20 cellular contexts compared by ENCODE assay signal in genomic region chr16:780296-780695, GRCh38. TPM values are rescaled to one million over a fixed set of nuclear protein-coding genes. Genes with fewer than 3 reads are reported as not detected.
DNase-seq lines count a peak whose midpoint lies in the region; ATAC-seq, FAIRE-seq and TF ChIP-seq lines count a peak whose summit lies in the region.
"Had no signal": no experiment of that assay in that cellular context is flagged by ENCODE, and none has a peak within 500 bp of the region (broad histone marks: within the 10 kb centered on the region; RNA-seq: fewer than 3 reads in every experiment).

No MANE protein-coding gene starts in this region.

- no peaks in the 10 kb centered on the region for H3K79me2 ChIP-seq in HepG2 (ENCODE audit: insufficient read depth, low read length)

- H3K27me3 ChIP-seq in HepG2 (ENCODE audit: control insufficient read depth in 1 of 2, insufficient read depth in 2 of 2, low read length in 2 of 2) (peaks cover 13 to 65% of the 10 kb centered on the region in 2 experiments), right lobe of liver (no peaks in the 10 kb centered on the region)

- ATAC-seq in HepG2, result no peak
- no peak for ATAC-seq in right lobe of liver
- no peak for ATAC-seq in GM21360 (IDR thresholded peaks at IDR 0.05; ENCODE audit: unreplicated experiment)
- ATAC-seq: A549, HCT116 had no signal

- no peaks in the 10 kb centered on the region for H3K9me3 ChIP-seq in HepG2 (ENCODE audit: low read length)
- H3K9me3 ChIP-seq in right lobe of liver, result no peaks in the 10 kb centered on the region
- H3K9me3 ChIP-seq: A549, Caco-2 had no signal

- no peaks in the 10 kb centered on the region for H3K4me1 ChIP-seq in HepG2 (ENCODE audit: insufficient read depth, low read length)
- H3K4me1 ChIP-seq in right lobe of liver, result no peaks in the 10 kb centered on the region

- H2AFZ ChIP-seq in HepG2 (ENCODE audit: low read length), result no peak overlapping the region
- H2AFZ ChIP-seq: GM23248 had no signal

- TF ChIP-seq CTCF in HepG2 (CRISPR knock-in tag; IDR thresholded peaks at IDR 0.05) (no peak), right lobe of liver (IDR thresholded peaks at IDR 0.05) (no peak), nephron progenitor cell (IDR thresholded peaks at IDR 0.05) (no peak)

- H3K27ac Mint-ChIP-seq in nephron progenitor cell, result peak overlapping the region; percentile 69
- H3K27ac Mint-ChIP-seq: CD4-positive, alpha-beta T cell had no signal

- TF ChIP-seq RAD21 in HepG2 (CRISPR knock-in tag; IDR thresholded peaks at IDR 0.05), result no peak

- H4K20me1 ChIP-seq in HepG2 (ENCODE audit: insufficient read depth, low read length), result 0 out of 2 replicates have a peak, but pooled peaks cover 2% of the 10 kb centered on the region

- no peak overlapping the region for H3K4me3 ChIP-seq in HepG2 (replicated peaks in 1 of 3; ENCODE audit: insufficient read depth in 1 of 3, low read depth in 2 of 3, low read length in 3 of 3)
- H3K4me3 ChIP-seq in right lobe of liver, result no peak overlapping the region
- H3K4me3 ChIP-seq: A549, GM23248 had no signal

- intact Hi-C loops in HepG2 (cut with micrococcal nuclease; ENCODE audit: unreplicated experiment) (no loop called here), right lobe of liver (cut with DNase I) (loop anchor here in 1 of 2 donors (5.0 kb wide), 1 partner anchor 73 kb away; the partner anchor contains the start of gene FBXL16)

- TF ChIP-seq POLR2A in HepG2 (IDR thresholded peaks at IDR 0.05; ENCODE audit: insufficient read depth in 1 of 2, low read depth in 2 of 2, low read length in 2 of 2), result no peak
- TF ChIP-seq POLR2A in right lobe of liver (IDR thresholded peaks at IDR 0.05), result no peak

- no peak overlapping the region for H3K4me2 ChIP-seq in HepG2 (ENCODE audit: low read depth, low read length)
- H3K4me2 ChIP-seq: A549 had no signal

- no peak overlapping the region for H3K4me3 Mint-ChIP-seq in nephron progenitor cell
- H3K4me3 Mint-ChIP-seq: CD4-positive, alpha-beta T cell had no signal

- CTCF ChIA-PET in HepG2 (lab: Yijun Ruan, JAX; ENCODE audit: low intra/inter-chr PET ratio, low total read pairs), result no interaction called here

- TF ChIP-seq EP300 in HepG2 (IDR thresholded peaks at IDR 0.05; ENCODE audit: low read depth in 2 of 2, low read length in 2 of 2), result no peak
- no peak for TF ChIP-seq EP300 in HepG2 (CRISPR knock-in tag; IDR thresholded peaks at IDR 0.05; ENCODE audit: borderline replicate concordance)

- H3K36me3 Mint-ChIP-seq in nephron progenitor cell (ENCODE audit: low read depth), result no peaks in the 10 kb centered on the region

- FAIRE-seq in HepG2 (lab: Jason Lieb, UNC), result no peak
- FAIRE-seq: A549, D721Med, G401.6, GM12891, GM19239 had no signal

- DNase-seq in HepG2 (ENCODE audit: low spot score) (no peak), right lobe of liver (no peak), nephron progenitor cell (no peak), dedifferentiated amniotic fluid mesenchymal stem cell (ENCODE audit: extremely low spot score) (no peak), NCI-H1694 treated with DMSO at 0.1 percent for 48 hours (lab: John Stamatoyannopoulos, UW) (no peak)
- DNase-seq: AML-193; Caco-2; CD4-positive, alpha-beta T cell; GM23248; H7 had no signal

- H3K27ac ChIP-seq in HepG2 (ENCODE audit: extremely low read length, insufficient read depth, low read length) (no peak overlapping the region), right lobe of liver (no peak overlapping the region)
- H3K27ac ChIP-seq: 22Rv1, A549, C4-2B, GM23248 had no signal

- H3K9me3 Mint-ChIP-seq in nephron progenitor cell, result no peaks in the 10 kb centered on the region
- H3K9me3 Mint-ChIP-seq: CD4-positive, alpha-beta T cell had no signal

- in situ Hi-C loops in HepG2 (cut with HindIII; ENCODE audit: extremely low pct_ligation_motif_present, low pct_unique_long_range_greater_than_20kb), result no loop called here

- H3K9ac ChIP-seq in HepG2 (ENCODE audit: insufficient read depth, low read depth, low read length), result no peak overlapping the region
- H3K9ac ChIP-seq: GM23248 had no signal

- H3K27me3 Mint-ChIP-seq in nephron progenitor cell (ENCODE audit: low read depth, poor library complexity), result peaks cover 9% of the 10 kb centered on the region

- H3K36me3 ChIP-seq in HepG2 (replicated peaks in 1 of 2; ENCODE audit: control insufficient read depth in 1 of 2, insufficient read depth in 2 of 2, low read length in 2 of 2) (no peaks in the 10 kb centered on the region), right lobe of liver (no peaks in the 10 kb centered on the region)

- no TSS peak for BruUV-seq in HepG2 (replicated peaks; lab: Mats Ljungman, UMichigan)

- POLR2A ChIA-PET in HepG2 (lab: Yijun Ruan, JAX), result no interaction called here

- WGBS in HepG2 (ENCODE audit: low lambda C conversion rate), result 36% methylated on average over 16 of the region's 16 CpGs
- WGBS in right lobe of liver (ENCODE audit: insufficient coverage, low coverage, low lambda C conversion rate, missing lambda C conversion rate), result 67% methylated on average over 14 of the region's 16 CpGs

- H3K4me1 Mint-ChIP-seq in nephron progenitor cell, result peaks cover 8% of the 10 kb centered on the region

RNA-seq across cellular contexts. Expression of gene RPUSD1, which starts 7.9 kb away (rescaled TPM):
- 22.4 and 26.2 TPM in 2 replicates for total RNA-seq in HepG2 (2016; rRNA removed; fragmentation: Illumina TruSeq; extraction: Trizol)
- total RNA-seq in HepG2 (2016; cell fraction: cytosol; rRNA removed; fragmentation: Illumina TruSeq; extraction: Trizol; ENCODE audit: low read depth), result 18.7 and 21.8 TPM in 2 replicates
- 20.2 and 24.6 TPM in 2 replicates for total RNA-seq in HepG2 (2016; cell fraction: insoluble cytoplasmic fraction; rRNA removed; fragmentation: Illumina TruSeq; extraction: Trizol)
- 34.6 and 36.7 TPM in 2 replicates for total RNA-seq in HepG2 (2016; cell fraction: membrane; rRNA removed; fragmentation: Illumina TruSeq; extraction: Trizol)
- total RNA-seq in HepG2 (2016; cell fraction: nucleus; rRNA removed; fragmentation: Illumina TruSeq; extraction: Trizol), result 13.4 and 16.9 TPM in 2 replicates
- polyA plus RNA-seq in HepG2 (2011; rRNA removed), result 13.1 and 15.9 TPM in 2 replicates
- 11.8 and 20.0 TPM in 2 replicates for polyA plus RNA-seq in HepG2 (2011; cell fraction: cytosol; rRNA removed)
- polyA plus RNA-seq in HepG2 (2011; cell fraction: nucleus; rRNA removed), result 47.0 and 47.2 TPM in 2 replicates
- polyA plus RNA-seq in HepG2 (2012), result 6.9 and 11.4 TPM in 2 replicates
- 23.0 and 24.2 TPM in 2 replicates for polyA plus RNA-seq in HepG2 (2016; cell fraction: cytosol; fragmentation: Illumina TruSeq; extraction: Trizol; ENCODE audit: low read depth)
- 22.5 and 24.4 TPM in 2 replicates for polyA plus RNA-seq in HepG2 (2016; cell fraction: insoluble cytoplasmic fraction; fragmentation: Illumina TruSeq; extraction: Trizol; ENCODE audit: low read depth)
- 32.9 and 33.9 TPM in 2 replicates for polyA plus RNA-seq in HepG2 (2016; cell fraction: membrane; fragmentation: Illumina TruSeq; extraction: Trizol; ENCODE audit: low read depth)
- 29.7 and 35.5 TPM in 2 replicates for polyA plus RNA-seq in HepG2 (2016; cell fraction: nucleus; fragmentation: Illumina TruSeq; extraction: Trizol; ENCODE audit: insufficient read depth, low read depth)
- polyA minus RNA-seq in HepG2 (2011; rRNA and poly(A)+ RNA removed; ENCODE audit: low replicate concordance), result 20.0 and 21.5 TPM in 2 replicates
- 9.3 and 9.6 TPM in 2 replicates for polyA minus RNA-seq in HepG2 (2011; cell fraction: cytosol; rRNA and poly(A)+ RNA removed)
- 8.9 and 13.2 TPM in 2 replicates for polyA minus RNA-seq in HepG2 (2011; cell fraction: nucleus; rRNA and poly(A)+ RNA removed)
- 10 to 100 TPM in 2 of 6 experiments, 1 to 10 TPM in 4; 5.1 to 16.2 (median 6.6) TPM for total RNA-seq in right lobe of liver

RNA-seq across cellular contexts. Expression of gene CHTF18, which starts 8.1 kb away (rescaled TPM):
- total RNA-seq in HepG2 (2016; rRNA removed; fragmentation: Illumina TruSeq; extraction: Trizol) (8.8 and 22.9 TPM in 2 replicates), right lobe of liver (1 to 10 TPM; 2.9 to 7.8 (median 4.6) TPM)
- total RNA-seq in HepG2 (2016; cell fraction: cytosol; rRNA removed; fragmentation: Illumina TruSeq; extraction: Trizol; ENCODE audit: low read depth), result 14.2 and 15.9 TPM in 2 replicates
- 7.3 and 24.5 TPM in 2 replicates for total RNA-seq in HepG2 (2016; cell fraction: insoluble cytoplasmic fraction; rRNA removed; fragmentation: Illumina TruSeq; extraction: Trizol)
- 5.5 and 6.8 TPM in 2 replicates for total RNA-seq in HepG2 (2016; cell fraction: membrane; rRNA removed; fragmentation: Illumina TruSeq; extraction: Trizol)
- 26.2 and 31.2 TPM in 2 replicates for total RNA-seq in HepG2 (2016; cell fraction: nucleus; rRNA removed; fragmentation: Illumina TruSeq; extraction: Trizol)
- polyA plus RNA-seq in HepG2 (2011; rRNA removed), result 7.3 and 8.6 TPM in 2 replicates
- 2.5 and 6.5 TPM in 2 replicates for polyA plus RNA-seq in HepG2 (2011; cell fraction: cytosol; rRNA removed)
- 145 and 298 TPM in 2 replicates for polyA plus RNA-seq in HepG2 (2011; cell fraction: nucleus; rRNA removed)
- 6.6 and 11.8 TPM in 2 replicates for polyA plus RNA-seq in HepG2 (2012)
- polyA plus RNA-seq in HepG2 (2016; cell fraction: cytosol; fragmentation: Illumina TruSeq; extraction: Trizol; ENCODE audit: low read depth), result 2.3 and 2.5 TPM in 2 replicates
- 6.8 and 7.7 TPM in 2 replicates for polyA plus RNA-seq in HepG2 (2016; cell fraction: insoluble cytoplasmic fraction; fragmentation: Illumina TruSeq; extraction: Trizol; ENCODE audit: low read depth)
- polyA plus RNA-seq in HepG2 (2016; cell fraction: membrane; fragmentation: Illumina TruSeq; extraction: Trizol; ENCODE audit: low read depth), result 3.5 and 4.5 TPM in 2 replicates
- 103 and 115 TPM in 2 replicates for polyA plus RNA-seq in HepG2 (2016; cell fraction: nucleus; fragmentation: Illumina TruSeq; extraction: Trizol; ENCODE audit: insufficient read depth, low read depth)
- polyA minus RNA-seq in HepG2 (2011; rRNA and poly(A)+ RNA removed; ENCODE audit: low replicate concordance), result 8.2 and 13.0 TPM in 2 replicates
- polyA minus RNA-seq in HepG2 (2011; cell fraction: cytosol; rRNA and poly(A)+ RNA removed), result 2.4 and 3.9 TPM in 2 replicates
- 7.5 and 12.4 TPM in 2 replicates for polyA minus RNA-seq in HepG2 (2011; cell fraction: nucleus; rRNA and poly(A)+ RNA removed)

RNA-seq across cellular contexts. Expression of gene MSLN, which starts 19.8 kb away (rescaled TPM):
- total RNA-seq in HepG2 (2016; rRNA removed; fragmentation: Illumina TruSeq; extraction: Trizol) (0.72 and 2.0 TPM in 2 replicates), right lobe of liver (under 1 TPM in 1 of 6 experiments, not detected in 5; 0.25 TPM)
- 0.30 TPM in 1 of 2 replicates, not detected in the other for total RNA-seq in HepG2 (2016; cell fraction: cytosol; rRNA removed; fragmentation: Illumina TruSeq; extraction: Trizol; ENCODE audit: low read depth)
- 1.2 and 2.1 TPM in 2 replicates for total RNA-seq in HepG2 (2016; cell fraction: insoluble cytoplasmic fraction; rRNA removed; fragmentation: Illumina TruSeq; extraction: Trizol)
- total RNA-seq in HepG2 (2016; cell fraction: membrane; rRNA removed; fragmentation: Illumina TruSeq; extraction: Trizol), result 0.31 and 0.38 TPM in 2 replicates
- 1.1 and 2.5 TPM in 2 replicates for total RNA-seq in HepG2 (2016; cell fraction: nucleus; rRNA removed; fragmentation: Illumina TruSeq; extraction: Trizol)
- 2.3 and 3.0 TPM in 2 replicates for polyA plus RNA-seq in HepG2 (2011; rRNA removed)
- polyA plus RNA-seq in HepG2 (2011; cell fraction: cytosol; rRNA removed), result 1.1 and 1.5 TPM in 2 replicates
- 3.7 and 5.0 TPM in 2 replicates for polyA plus RNA-seq in HepG2 (2011; cell fraction: nucleus; rRNA removed)
- 3.0 and 3.9 TPM in 2 replicates for polyA plus RNA-seq in HepG2 (2012)
- 0.34 and 0.49 TPM in 2 replicates for polyA plus RNA-seq in HepG2 (2016; cell fraction: cytosol; fragmentation: Illumina TruSeq; extraction: Trizol; ENCODE audit: low read depth)
- 0.61 and 0.67 TPM in 2 replicates for polyA plus RNA-seq in HepG2 (2016; cell fraction: insoluble cytoplasmic fraction; fragmentation: Illumina TruSeq; extraction: Trizol; ENCODE audit: low read depth)
- polyA plus RNA-seq in HepG2 (2016; cell fraction: membrane; fragmentation: Illumina TruSeq; extraction: Trizol; ENCODE audit: low read depth), result 0.44 and 0.46 TPM in 2 replicates
- 3.3 and 3.5 TPM in 2 replicates for polyA plus RNA-seq in HepG2 (2016; cell fraction: nucleus; fragmentation: Illumina TruSeq; extraction: Trizol; ENCODE audit: insufficient read depth, low read depth)
- polyA minus RNA-seq in HepG2 (2011; rRNA and poly(A)+ RNA removed; ENCODE audit: low replicate concordance), result 1.2 and 15.6 TPM in 2 replicates
- 0.79 and 1.8 TPM in 2 replicates for polyA minus RNA-seq in HepG2 (2011; cell fraction: cytosol; rRNA and poly(A)+ RNA removed)
- polyA minus RNA-seq in HepG2 (2011; cell fraction: nucleus; rRNA and poly(A)+ RNA removed), result 0.87 and 1.0 TPM in 2 replicates
- total RNA-seq: CD4-positive, alpha-beta T cell; GM23248; H7 had no signal
- polyA plus RNA-seq: GM23248 had no signal

RNA-seq across cellular contexts. Expression of gene GNG13, which starts 20.2 kb away (rescaled TPM):
- total RNA-seq in HepG2 (2016; rRNA removed; fragmentation: Illumina TruSeq; extraction: Trizol), result not detected in 2 replicates
- total RNA-seq in HepG2 (2016; cell fraction: cytosol; rRNA removed; fragmentation: Illumina TruSeq; extraction: Trizol; ENCODE audit: low read depth), result not detected in 2 replicates
- total RNA-seq in HepG2 (2016; cell fraction: insoluble cytoplasmic fraction; rRNA removed; fragmentation: Illumina TruSeq; extraction: Trizol), result not detected in 2 replicates
- total RNA-seq in HepG2 (2016; cell fraction: membrane; rRNA removed; fragmentation: Illumina TruSeq; extraction: Trizol), result not detected in 2 replicates
- not detected in 2 replicates for total RNA-seq in HepG2 (2016; cell fraction: nucleus; rRNA removed; fragmentation: Illumina TruSeq; extraction: Trizol)
- not detected in 2 replicates for polyA plus RNA-seq in HepG2 (2011; rRNA removed)
- not detected in 2 replicates for polyA plus RNA-seq in HepG2 (2011; cell fraction: cytosol; rRNA removed)
- polyA plus RNA-seq in HepG2 (2011; cell fraction: nucleus; rRNA removed), result not detected in 2 replicates
- polyA plus RNA-seq in HepG2 (2012), result not detected in 2 replicates
- not detected in 2 replicates for polyA plus RNA-seq in HepG2 (2016; cell fraction: cytosol; fragmentation: Illumina TruSeq; extraction: Trizol; ENCODE audit: low read depth)
- polyA plus RNA-seq in HepG2 (2016; cell fraction: insoluble cytoplasmic fraction; fragmentation: Illumina TruSeq; extraction: Trizol; ENCODE audit: low read depth), result not detected in 2 replicates
- polyA plus RNA-seq in HepG2 (2016; cell fraction: membrane; fragmentation: Illumina TruSeq; extraction: Trizol; ENCODE audit: low read depth), result not detected in 2 replicates
- not detected in 2 replicates for polyA plus RNA-seq in HepG2 (2016; cell fraction: nucleus; fragmentation: Illumina TruSeq; extraction: Trizol; ENCODE audit: insufficient read depth, low read depth)
- not detected in 2 replicates for polyA minus RNA-seq in HepG2 (2011; rRNA and poly(A)+ RNA removed; ENCODE audit: low replicate concordance)
- not detected in 2 replicates for polyA minus RNA-seq in HepG2 (2011; cell fraction: cytosol; rRNA and poly(A)+ RNA removed)
- not detected in 2 replicates for polyA minus RNA-seq in HepG2 (2011; cell fraction: nucleus; rRNA and poly(A)+ RNA removed)
- total RNA-seq in right lobe of liver, result not detected
- total RNA-seq: Caco-2; CD4-positive, alpha-beta T cell; GM23248; H7 had no signal
- polyA plus RNA-seq: BJ, GM23248 had no signal

RNA-seq across cellular contexts. Expression of gene CIAO3, which starts 39.5 kb away (rescaled TPM):
- total RNA-seq in HepG2 (2016; rRNA removed; fragmentation: Illumina TruSeq; extraction: Trizol) (16.9 and 21.7 TPM in 2 replicates), right lobe of liver (10 to 100 TPM; 11.9 to 26.1 (median 17.3) TPM)
- 7.0 and 7.4 TPM in 2 replicates for total RNA-seq in HepG2 (2016; cell fraction: cytosol; rRNA removed; fragmentation: Illumina TruSeq; extraction: Trizol; ENCODE audit: low read depth)
- total RNA-seq in HepG2 (2016; cell fraction: insoluble cytoplasmic fraction; rRNA removed; fragmentation: Illumina TruSeq; extraction: Trizol), result 15.6 and 20.7 TPM in 2 replicates
- total RNA-seq in HepG2 (2016; cell fraction: membrane; rRNA removed; fragmentation: Illumina TruSeq; extraction: Trizol), result 5.7 and 7.5 TPM in 2 replicates
- total RNA-seq in HepG2 (2016; cell fraction: nucleus; rRNA removed; fragmentation: Illumina TruSeq; extraction: Trizol), result 14.7 and 17.4 TPM in 2 replicates
- polyA plus RNA-seq in HepG2 (2011; rRNA removed), result 25.0 and 25.2 TPM in 2 replicates
- 10.2 and 14.3 TPM in 2 replicates for polyA plus RNA-seq in HepG2 (2011; cell fraction: cytosol; rRNA removed)
- 96.0 and 123 TPM in 2 replicates for polyA plus RNA-seq in HepG2 (2011; cell fraction: nucleus; rRNA removed)
- polyA plus RNA-seq in HepG2 (2012), result 12.1 and 17.0 TPM in 2 replicates
- 1.3 and 1.4 TPM in 2 replicates for polyA plus RNA-seq in HepG2 (2016; cell fraction: cytosol; fragmentation: Illumina TruSeq; extraction: Trizol; ENCODE audit: low read depth)
- polyA plus RNA-seq in HepG2 (2016; cell fraction: insoluble cytoplasmic fraction; fragmentation: Illumina TruSeq; extraction: Trizol; ENCODE audit: low read depth), result 14.0 TPM in 2 replicates
- 3.2 and 3.5 TPM in 2 replicates for polyA plus RNA-seq in HepG2 (2016; cell fraction: membrane; fragmentation: Illumina TruSeq; extraction: Trizol; ENCODE audit: low read depth)
- polyA plus RNA-seq in HepG2 (2016; cell fraction: nucleus; fragmentation: Illumina TruSeq; extraction: Trizol; ENCODE audit: insufficient read depth, low read depth), result 31.2 and 33.5 TPM in 2 replicates
- 29.7 and 30.3 TPM in 2 replicates for polyA minus RNA-seq in HepG2 (2011; rRNA and poly(A)+ RNA removed; ENCODE audit: low replicate concordance)
- polyA minus RNA-seq in HepG2 (2011; cell fraction: cytosol; rRNA and poly(A)+ RNA removed), result 6.2 and 6.9 TPM in 2 replicates
- 44.2 and 47.5 TPM in 2 replicates for polyA minus RNA-seq in HepG2 (2011; cell fraction: nucleus; rRNA and poly(A)+ RNA removed)
